1 cellular context compared by ENCODE assay signal in the genomic region with DNA sequence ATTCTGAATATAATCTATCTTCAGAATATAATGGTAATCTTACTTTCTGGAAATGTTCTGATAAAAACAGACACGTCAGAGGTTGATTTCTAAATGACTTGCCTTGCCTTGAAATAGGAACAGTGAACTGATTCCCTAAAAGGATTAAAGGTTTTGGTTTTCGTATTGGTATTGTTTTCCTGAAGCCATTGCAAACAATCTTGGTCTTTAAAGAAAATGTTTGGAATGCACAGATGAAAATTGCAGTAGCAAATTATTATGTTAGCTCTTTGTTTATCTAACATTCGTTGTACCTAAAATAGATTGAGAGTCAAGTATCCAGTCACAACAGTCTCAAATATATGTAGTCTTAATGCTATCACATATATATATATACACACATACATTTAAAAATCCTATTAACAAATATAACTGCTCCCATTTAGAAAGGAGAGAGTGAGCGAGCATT.
TF ChIP-seq lines count a peak whose summit lies in the region.

No MANE protein-coding gene starts in this region.

TF ChIP-seq in GM23338, 12 proteins besides CTCF, POLR2A, EP300 and RAD21 (continued from another document):
- TF ChIP-seq, protein P1, sequence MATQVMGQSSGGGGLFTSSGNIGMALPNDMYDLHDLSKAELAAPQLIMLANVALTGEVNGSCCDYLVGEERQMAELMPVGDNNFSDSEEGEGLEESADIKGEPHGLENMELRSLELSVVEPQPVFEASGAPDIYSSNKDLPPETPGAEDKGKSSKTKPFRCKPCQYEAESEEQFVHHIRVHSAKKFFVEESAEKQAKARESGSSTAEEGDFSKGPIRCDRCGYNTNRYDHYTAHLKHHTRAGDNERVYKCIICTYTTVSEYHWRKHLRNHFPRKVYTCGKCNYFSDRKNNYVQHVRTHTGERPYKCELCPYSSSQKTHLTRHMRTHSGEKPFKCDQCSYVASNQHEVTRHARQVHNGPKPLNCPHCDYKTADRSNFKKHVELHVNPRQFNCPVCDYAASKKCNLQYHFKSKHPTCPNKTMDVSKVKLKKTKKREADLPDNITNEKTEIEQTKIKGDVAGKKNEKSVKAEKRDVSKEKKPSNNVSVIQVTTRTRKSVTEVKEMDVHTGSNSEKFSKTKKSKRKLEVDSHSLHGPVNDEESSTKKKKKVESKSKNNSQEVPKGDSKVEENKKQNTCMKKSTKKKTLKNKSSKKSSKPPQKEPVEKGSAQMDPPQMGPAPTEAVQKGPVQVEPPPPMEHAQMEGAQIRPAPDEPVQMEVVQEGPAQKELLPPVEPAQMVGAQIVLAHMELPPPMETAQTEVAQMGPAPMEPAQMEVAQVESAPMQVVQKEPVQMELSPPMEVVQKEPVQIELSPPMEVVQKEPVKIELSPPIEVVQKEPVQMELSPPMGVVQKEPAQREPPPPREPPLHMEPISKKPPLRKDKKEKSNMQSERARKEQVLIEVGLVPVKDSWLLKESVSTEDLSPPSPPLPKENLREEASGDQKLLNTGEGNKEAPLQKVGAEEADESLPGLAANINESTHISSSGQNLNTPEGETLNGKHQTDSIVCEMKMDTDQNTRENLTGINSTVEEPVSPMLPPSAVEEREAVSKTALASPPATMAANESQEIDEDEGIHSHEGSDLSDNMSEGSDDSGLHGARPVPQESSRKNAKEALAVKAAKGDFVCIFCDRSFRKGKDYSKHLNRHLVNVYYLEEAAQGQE (IDR thresholded peaks at IDR 0.05; ENCODE audit: unreplicated experiment): no peak
- TF ChIP-seq POLR2AphosphoS5 (IDR thresholded peaks at IDR 0.05; ENCODE audit: low read depth) (no peak), ZNF114 (CRISPR knock-in tag; IDR thresholded peaks at IDR 0.05) (no peak), EZH2 (IDR thresholded peaks at IDR 0.05; ENCODE audit: low read depth, unreplicated experiment) (no peak), ZNF331 (CRISPR knock-in tag; IDR thresholded peaks at IDR 0.05; ENCODE audit: low read depth) (no peak)
